Comparison of ENCODE assay signal across 7 cellular contexts in genomic region chr1:58584082-58584895, GRCh38. TPM values are rescaled to one million over a fixed set of nuclear protein-coding genes. Genes with fewer than 3 reads are reported as not detected.
DNase-seq lines count a peak whose midpoint lies in the region; ATAC-seq lines count a peak whose summit lies in the region.

No MANE protein-coding gene starts in this region.

- peaks cover 22% of the 10 kb centered on the region for H3K4me1 Mint-ChIP-seq in stimulated activated naive CD8-positive, alpha-beta T cell treated with anti-CD3 and anti-CD28 coated beads, Interleukin-15, amount 100 ng/mL, for 72 hours
- H3K4me1 Mint-ChIP-seq in T-helper 17 cell, result peaks cover 4% of the 10 kb centered on the region

- no peak overlapping the region for H3K27ac Mint-ChIP-seq in stimulated activated naive CD8-positive, alpha-beta T cell treated with anti-CD3 and anti-CD28 coated beads, Interleukin-15, amount 100 ng/mL, for 72 hours
- no peak overlapping the region for H3K27ac Mint-ChIP-seq in T-helper 17 cell

- peaks cover 51% of the 10 kb centered on the region for H3K27me3 Mint-ChIP-seq in stimulated activated naive CD8-positive, alpha-beta T cell treated with anti-CD3 and anti-CD28 coated beads, Interleukin-15, amount 100 ng/mL, for 72 hours
- peaks cover 53% of the 10 kb centered on the region for H3K27me3 Mint-ChIP-seq in T-helper 17 cell

- peak overlapping the region; percentile 1 to 2 for H3K4me3 Mint-ChIP-seq in stimulated activated naive CD8-positive, alpha-beta T cell treated with anti-CD3 and anti-CD28 coated beads, Interleukin-15, amount 100 ng/mL, for 72 hours
- no peak overlapping the region for H3K4me3 Mint-ChIP-seq in T-helper 17 cell

- DNase-seq in SKM-1 treated with dmso at 0.1 percent for 144 hours (lab: John Stamatoyannopoulos, UW; ENCODE audit: unreplicated experiment) (peak; percentile 43), left cardiac atrium (peak; percentile 73), T-helper 17 cell (no peak), DMS 273 treated with DMSO at 0.1 percent for 48 hours (lab: John Stamatoyannopoulos, UW) (no peak)
- DNase-seq in stimulated activated naive CD8-positive, alpha-beta T cell treated with anti-CD3 and anti-CD28 coated beads, Interleukin-15, amount 100 ng/mL, for 72 hours, result no peak

- H3K9me3 ChIP-seq in T-helper 17 cell (ENCODE audit: control insufficient read depth, low read length, poor library complexity, severe bottlenecking), result no peaks in the 10 kb centered on the region

- ATAC-seq in GM18909 (IDR thresholded peaks at IDR 0.05; ENCODE audit: poor library complexity, unreplicated experiment) (peak; percentile 67), HG03103 (IDR thresholded peaks at IDR 0.05; ENCODE audit: low read depth, unreplicated experiment) (peak; percentile 76), left cardiac atrium (peak; percentile 88 to 96), T-helper 17 cell (no peak)
- peak; percentile 89 for ATAC-seq in stimulated activated naive CD8-positive, alpha-beta T cell treated with anti-CD3 and anti-CD28 coated beads, Interleukin-15, amount 100 ng/mL, for 72 hours

- no peaks in the 10 kb centered on the region for H3K36me3 Mint-ChIP-seq in T-helper 17 cell (ENCODE audit: low read depth)

- no peaks in the 10 kb centered on the region for H3K9me3 Mint-ChIP-seq in stimulated activated naive CD8-positive, alpha-beta T cell treated with anti-CD3 and anti-CD28 coated beads, Interleukin-15, amount 100 ng/mL, for 72 hours

- intact Hi-C loops in left cardiac atrium (cut with DNase I), result no loop called here

RNA-seq across cellular contexts. Expression of gene TACSTD2, which starts 7.2 kb away (rescaled TPM):
- total RNA-seq in left cardiac atrium (under 1 TPM; 0.44 to 0.81 TPM), T-helper 17 cell (under 1 TPM in 1 of 2 donors, not detected in 1; 0.23 TPM)

RNA-seq across cellular contexts. Expression of gene OMA1, which starts 37.8 kb away (rescaled TPM):
- 10 to 100 TPM; 20.1 to 22.4 TPM for total RNA-seq in left cardiac atrium
- 10 to 100 TPM; 27.1 to 29.8 TPM for total RNA-seq in T-helper 17 cell

Comparison
In these comparisons a context has a peak if more than half of its experiments do, and no peak if none do; other contexts are left out.
1. DNase-seq: peak in SKM-1 treated with dmso at 0.1 percent for 144 hours (single experiment) and left cardiac atrium (single experiment); none in stimulated activated naive CD8-positive, alpha-beta T cell treated with anti-CD3 and anti-CD28 coated beads, Interleukin-15, amount 100 ng/mL, for 72 hours (0 of 2), T-helper 17 cell (0 of 3) and DMS 273 treated with DMSO at 0.1 percent for 48 hours (single experiment).